In the genomic region with DNA sequence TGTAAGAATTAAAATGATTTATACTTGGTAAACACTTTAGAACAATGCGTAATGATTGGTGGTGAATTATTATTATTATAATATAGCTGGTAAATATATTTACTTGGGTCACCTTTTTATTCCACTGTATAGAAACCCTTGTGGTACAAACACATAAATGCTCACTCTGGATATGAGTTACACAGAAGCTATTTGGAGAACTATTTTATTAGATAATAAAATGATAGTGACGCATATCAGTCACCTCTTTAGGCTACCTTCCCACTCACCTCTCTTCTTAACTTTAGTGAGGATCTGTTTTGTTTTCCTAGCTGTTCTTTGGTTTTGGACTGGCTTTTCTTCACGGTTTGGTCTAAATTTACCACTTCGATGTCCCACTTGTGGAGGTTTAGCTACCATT, we compare ENCODE assay signal across 9 cellular contexts.
"Had no signal": no experiment of that assay in that cellular context is flagged by ENCODE, and none has a peak within 500 bp of the region (broad histone marks: within the 10 kb centered on the region; RNA-seq: fewer than 3 reads in every experiment).

No MANE protein-coding gene starts in this region.

- H3K9me3 ChIP-seq: HAP-1 had no signal

- H2AFZ ChIP-seq: GM23248, GM23338 had no signal

- DNase-seq: GM23248, GOT3, H7, H9, HCEC 1CT, HFFc6 had no signal

- H3K4me3 ChIP-seq: GM23248, GM23338, HAP-1 had no signal

- ATAC-seq: GM23338, HCT116 had no signal

- H3K4me3 Mint-ChIP-seq: GM23338, H9, HFFc6 had no signal

- H3K4me2 ChIP-seq: GM23338 had no signal

- H3K27ac ChIP-seq: GM23248 had no signal

- H3K9ac ChIP-seq: GM23248 had no signal

- H3K4me1 ChIP-seq: HAP-1 had no signal

- H3K27ac Mint-ChIP-seq: GM23338, H9, HFFc6 had no signal

- H3K9me3 Mint-ChIP-seq: GM23338, H9, HFFc6 had no signal

- H3K36me3 ChIP-seq: HAP-1 had no signal

- H3K4me1 Mint-ChIP-seq: GM23338, H9 had no signal
